In the genomic region with DNA sequence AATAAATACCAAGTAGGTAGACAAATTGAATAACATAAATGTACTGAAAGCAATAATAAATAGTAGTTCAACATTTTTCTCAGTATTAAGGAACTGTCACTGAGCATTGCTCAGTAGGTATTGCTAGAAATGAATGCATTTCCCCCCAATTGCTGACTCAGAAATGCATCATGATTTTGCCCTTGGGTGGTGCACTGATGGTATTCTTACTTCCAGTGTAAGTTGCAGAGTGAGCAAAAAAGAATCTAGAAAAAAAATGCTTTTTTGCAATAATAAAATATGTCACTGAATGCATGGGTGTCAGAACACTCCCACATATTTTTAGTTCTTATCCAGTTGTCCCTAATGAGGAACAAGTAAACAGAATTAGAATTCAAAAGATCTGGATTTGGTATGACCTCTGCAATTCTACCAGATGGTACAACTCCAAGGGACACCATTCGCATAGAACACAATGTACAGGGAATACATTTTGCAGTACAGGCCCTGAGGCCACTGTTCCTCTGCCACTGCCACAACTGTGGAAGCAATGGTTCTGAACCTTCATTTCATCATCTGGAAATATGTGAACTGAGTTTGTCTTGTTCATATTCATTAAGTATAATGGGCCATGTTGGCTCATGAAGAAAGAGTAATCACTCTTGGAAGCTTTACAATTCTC, we compare ENCODE assay signal across 2 cellular contexts.
TF ChIP-seq lines count a peak whose summit lies in the region.

No MANE protein-coding gene starts in this region.

TF ChIP-seq in IMR-90, 13 proteins besides CTCF, POLR2A, EP300 and RAD21:
- peak; percentile 88 for TF ChIP-seq MAFK (IDR thresholded peaks at IDR 0.05; ENCODE audit: low read depth, low read length)
- TF ChIP-seq CEBPB (IDR thresholded peaks at IDR 0.05; ENCODE audit: low read depth, low read length), result no peak

TF ChIP-seq in K562, 482 proteins besides CTCF, POLR2A, EP300 and RAD21:
- 0 out of 2 replicates have a peak, but pooled peaks have one; percentile 7 for TF ChIP-seq C11orf30 (IDR thresholded peaks at IDR 0.05; ENCODE audit: low read depth)
- no peak for TF ChIP-seq FUS (optimal IDR thresholded peaks at IDR 0.05; ENCODE audit: low read depth, low read length)
- TF ChIP-seq EP400 (IDR thresholded peaks at IDR 0.05), result no peak
- no peak for TF ChIP-seq PHF20 (IDR thresholded peaks at IDR 0.05; ENCODE audit: partially characterized antibody)
- TF ChIP-seq, protein P1, sequence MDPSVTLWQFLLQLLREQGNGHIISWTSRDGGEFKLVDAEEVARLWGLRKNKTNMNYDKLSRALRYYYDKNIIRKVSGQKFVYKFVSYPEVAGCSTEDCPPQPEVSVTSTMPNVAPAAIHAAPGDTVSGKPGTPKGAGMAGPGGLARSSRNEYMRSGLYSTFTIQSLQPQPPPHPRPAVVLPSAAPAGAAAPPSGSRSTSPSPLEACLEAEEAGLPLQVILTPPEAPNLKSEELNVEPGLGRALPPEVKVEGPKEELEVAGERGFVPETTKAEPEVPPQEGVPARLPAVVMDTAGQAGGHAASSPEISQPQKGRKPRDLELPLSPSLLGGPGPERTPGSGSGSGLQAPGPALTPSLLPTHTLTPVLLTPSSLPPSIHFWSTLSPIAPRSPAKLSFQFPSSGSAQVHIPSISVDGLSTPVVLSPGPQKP (CRISPR knock-in tag; IDR thresholded peaks at IDR 0.05), result no peak
TF ChIP-seq in K562: peak in this region for 1.
